In the genomic region with DNA sequence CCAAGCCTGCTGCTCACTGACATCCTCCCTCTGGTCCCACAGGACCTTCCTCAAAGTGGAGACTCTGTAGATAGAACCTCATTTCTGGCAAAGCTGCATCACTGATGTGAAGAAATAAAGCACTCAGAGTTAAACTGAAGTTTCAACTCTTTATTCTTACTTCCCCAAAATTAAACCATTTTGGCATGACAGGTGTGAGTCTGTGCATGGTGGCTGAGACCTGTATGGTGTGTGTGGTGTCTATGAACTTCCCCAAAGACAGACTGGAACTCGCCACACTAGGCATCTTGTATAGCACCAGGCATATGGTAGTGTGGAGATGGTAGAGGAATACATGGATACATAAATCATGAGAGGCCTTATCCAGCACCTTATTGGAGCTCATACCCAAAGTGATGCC, we compare ENCODE assay signal across 19 cellular contexts. TPM values are rescaled to one million over a fixed set of nuclear protein-coding genes. Genes with fewer than 3 reads are reported as not detected.
DNase-seq lines count a peak whose midpoint lies in the region; ATAC-seq, FAIRE-seq and TF ChIP-seq lines count a peak whose summit lies in the region.
"Had no signal": no experiment of that assay in that cellular context is flagged by ENCODE, and none has a peak within 500 bp of the region (broad histone marks: within the 10 kb centered on the region; RNA-seq: fewer than 3 reads in every experiment).

No MANE protein-coding gene starts in this region.

- H3K4me3 ChIP-seq in GM12865 (ENCODE audit: low read depth, low read length) (no peak overlapping the region), breast epithelium (no peak overlapping the region)
- H3K4me3 ChIP-seq: body of pancreas, upper lobe of left lung had no signal

- no peaks in the 10 kb centered on the region for H3K36me3 ChIP-seq in breast epithelium
- H3K36me3 ChIP-seq: upper lobe of left lung had no signal

- H3K4me1 ChIP-seq in breast epithelium, result no peaks in the 10 kb centered on the region
- H3K4me1 ChIP-seq: body of pancreas, foreskin keratinocyte, parathyroid adenoma, upper lobe of left lung had no signal

- no peak overlapping the region for H3K27ac ChIP-seq in breast epithelium
- H3K27ac ChIP-seq: body of pancreas, foreskin keratinocyte, parathyroid adenoma, upper lobe of left lung had no signal

- H3K27me3 ChIP-seq in breast epithelium, result peaks cover 0 to under 1% of the 10 kb centered on the region in 2 donors
- H3K27me3 ChIP-seq: body of pancreas, upper lobe of left lung had no signal

- peak; percentile 74 for ATAC-seq in HG02642 (IDR thresholded peaks at IDR 0.05; ENCODE audit: poor library complexity, unreplicated experiment)
- ATAC-seq: body of pancreas, foreskin keratinocyte, HepG2 had no signal

- intact Hi-C loops in breast epithelium (cut with DNase I; ENCODE audit: low total_unique reads), result no loop called here

- H3K9me3 ChIP-seq in breast epithelium, result peaks cover 6 to 22% of the 10 kb centered on the region in 2 donors
- H3K9me3 ChIP-seq: body of pancreas had no signal

- TF ChIP-seq POLR2A in breast epithelium (IDR thresholded peaks at IDR 0.05), result no peak

- FAIRE-seq in GM19239 (lab: Jason Lieb, UNC), result peak; percentile 95
- FAIRE-seq: HepG2, RCC 7860 had no signal

- no peak for TF ChIP-seq CTCF in GM12865 (IDR thresholded peaks at IDR 0.05; ENCODE audit: insufficient read depth, low read depth, low read length, missing control alignments)
- no peak for TF ChIP-seq CTCF in breast epithelium (IDR thresholded peaks at IDR 0.05)

- peak; percentile 58 for DNase-seq in GM12865 (ENCODE audit: low read depth)
- no peak for DNase-seq in GM19239 (ENCODE audit: insufficient read length, low spot score)
- DNase-seq in MV-4-11 (lab: John Stamatoyannopoulos, UW), result peak; percentile 21
- DNase-seq in SHP77 (lab: John Stamatoyannopoulos, UW), result no peak
- DNase-seq in hepatic stellate cell (ENCODE audit: low spot score), result no peak
- DNase-seq in GOT3 (lab: John Stamatoyannopoulos, UW), result no peak
- DNase-seq in breast epithelium (ENCODE audit: low spot score in 2 of 2), result no peak
- DNase-seq: activated CD4-positive, alpha-beta T cell treated with anti-CD3 and anti-CD28 coated beads, Interleukin-2, amount 50 U/mL, for 1 hour; body of pancreas; Calu3; effector memory CD4-positive, alpha-beta T cell; foreskin keratinocyte; immature natural killer cell; NCI-H524 treated with DMSO at 0.1 percent for 48 hours; upper lobe of left lung had no signal

RNA-seq across cellular contexts. Expression of gene WDFY4, which starts 6.6 kb away (rescaled TPM):
- total RNA-seq in breast epithelium, result 1 to 10 TPM; 2.3 to 7.0 (median 5.8) TPM
- total RNA-seq: Calu3, HepG2 had no signal

Comparison
In these comparisons a context has a peak if more than half of its experiments do, and no peak if none do; other contexts are left out.
1. DNase-seq: peak in GM12865 (single experiment) and MV-4-11 (single experiment); none in GM19239 (single experiment), SHP77 (0 of 2), hepatic stellate cell (single experiment), GOT3 (single experiment) and breast epithelium (0 of 2).